In genomic region chr6:132259070-132259469, GRCh38 we compare ENCODE assay signal across 12 cellular contexts.
DNase-seq lines count a peak whose midpoint lies in the region; ATAC-seq and TF ChIP-seq lines count a peak whose summit lies in the region.
"Had no signal": no experiment of that assay in that cellular context is flagged by ENCODE, and none has a peak within 500 bp of the region (broad histone marks: within the 10 kb centered on the region; RNA-seq: fewer than 3 reads in every experiment).

No MANE protein-coding gene starts in this region.

- in situ Hi-C loops in astrocyte of the cerebellum (cut with HindIII; ENCODE audit: low sequenced_read_pairs), result no loop called here

- TF ChIP-seq CTCF in AG09309 (IDR thresholded peaks at IDR 0.05; ENCODE audit: control insufficient read depth, insufficient read depth, low read depth, low read length, missing control alignments) (peak; percentile 49), astrocyte of the cerebellum (IDR thresholded peaks at IDR 0.05; ENCODE audit: low read depth, low read length, missing control alignments) (peak; percentile 38)

- H3K4me3 ChIP-seq in AG09309 (ENCODE audit: control insufficient read depth, low read depth, low read length) (no peak overlapping the region), astrocyte of the cerebellum (ENCODE audit: low read depth, low read length) (no peak overlapping the region)

- no peak for ATAC-seq in GM21367 (IDR thresholded peaks at IDR 0.05; ENCODE audit: unreplicated experiment)

- no peak for DNase-seq in AG09309 (ENCODE audit: low read depth)
- DNase-seq in HT1080 (ENCODE audit: low read depth), result peak; percentile 21
- peak; percentile 29 for DNase-seq in astrocyte of the cerebellum (ENCODE audit: low read depth)
- peak; percentile 64 for DNase-seq in iris pigment epithelial cell (ENCODE audit: low read depth)
- DNase-seq in activated naive CD4-positive, alpha-beta T cell treated with anti-CD3 and anti-CD28 coated beads, Interleukin-2, amount 50 U/mL, for 16 hours, result no peak
- DNase-seq in activated CD4-positive, alpha-beta T cell treated with anti-CD3 and anti-CD28 coated beads, Interleukin-2, amount 50 U/mL, for 1 hour, result no peak
- no peak for DNase-seq in central memory CD4-positive, alpha-beta T cell
- DNase-seq: activated effector memory CD4-positive, alpha-beta T cell treated with Interleukin-2 at 50 U/mL for 16 hours; DMS53; NCI-H2171; occipital lobe had no signal

Comparison
In these comparisons a context has a peak if more than half of its experiments do, and no peak if none do; other contexts are left out.
1. DNase-seq: peak in HT1080 (single experiment), astrocyte of the cerebellum (single experiment) and iris pigment epithelial cell (single experiment); none in AG09309 (single experiment), activated naive CD4-positive, alpha-beta T cell treated with anti-CD3 and anti-CD28 coated beads, Interleukin-2, amount 50 U/mL, for 16 hours (single experiment), activated CD4-positive, alpha-beta T cell treated with anti-CD3 and anti-CD28 coated beads, Interleukin-2, amount 50 U/mL, for 1 hour (single experiment) and central memory CD4-positive, alpha-beta T cell (single experiment).